ENCODE assay signal across 24 cellular contexts in the genomic region with DNA sequence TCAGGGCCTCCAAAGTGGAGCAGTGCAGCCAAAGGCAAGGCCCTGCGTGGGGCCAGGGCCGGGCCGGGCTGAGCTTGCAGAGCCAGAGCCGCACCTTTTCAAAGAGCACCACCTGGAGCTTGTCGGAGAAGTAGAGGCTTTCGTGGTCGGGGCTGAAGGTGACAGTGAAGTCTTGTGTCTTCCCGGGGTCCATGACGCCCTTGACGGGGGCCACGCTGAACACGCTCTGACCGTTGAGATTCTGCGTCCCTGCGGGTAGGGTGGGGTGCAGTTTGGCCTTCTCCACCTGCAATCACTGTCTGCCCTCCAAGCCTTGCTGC. TPM values are rescaled to one million over a fixed set of nuclear protein-coding genes. Genes with fewer than 3 reads are reported as not detected.
"Had no signal": no experiment of that assay in that cellular context is flagged by ENCODE, and none has a peak within 500 bp of the region (broad histone marks: within the 10 kb centered on the region; RNA-seq: fewer than 3 reads in every experiment).

No MANE protein-coding gene starts in this region.

- DNase-seq: activated CD4-positive, alpha-beta T cell treated with anti-CD3 and anti-CD28 coated beads for 4 hours; activated CD4-positive, alpha-beta T cell treated with anti-CD3 and anti-CD28 coated beads, Interleukin-2, amount 50 U/mL, for 4 hours; activated naive CD4-positive, alpha-beta T cell treated with Interleukin-2 at 50 U/mL for 16 hours; activated T-cell treated with anti-CD3 and anti-CD28 coated beads for 4 hours; activated T-cell treated with anti-CD3 and anti-CD28 coated beads, Interleukin-2, amount 50 U/mL, for 72 hours; anterior cingulate cortex; foreskin fibroblast; heart right ventricle; mammary epithelial cell; psoas muscle; stimulated activated CD4-positive, alpha-beta T cell treated with anti-CD3 and anti-CD28 coated beads, Interleukin-2, amount 100 ng/mL, for 48 hours; stimulated activated naive CD8-positive, alpha-beta T cell treated with anti-CD3 and anti-CD28 coated beads, Interleukin-15, Interleukin-2, amounts not matched to agents 100 U/mL and 50 U/mL, for 24 hours; uterus had no signal

- H3K27ac Mint-ChIP-seq: activated naive CD8-positive, alpha-beta T cell; activated T-cell treated with anti-CD3 and anti-CD28 coated beads, Interleukin-2, amount 50 U/mL, for 72 hours; nephron; type B pancreatic cell had no signal

- H3K36me3 Mint-ChIP-seq: activated naive CD8-positive, alpha-beta T cell; type B pancreatic cell had no signal

- H3K9me3 ChIP-seq: body of pancreas, heart right ventricle, ovary, psoas muscle, thoracic aorta, uterus had no signal

- H3K4me3 Mint-ChIP-seq: activated naive CD8-positive, alpha-beta T cell; activated T-cell treated with anti-CD3 and anti-CD28 coated beads, Interleukin-2, amount 50 U/mL, for 72 hours; nephron; type B pancreatic cell had no signal

- H3K4me3 ChIP-seq: body of pancreas, heart right ventricle, ovary, psoas muscle, thoracic aorta, uterus had no signal

- H3K27ac ChIP-seq: body of pancreas, heart right ventricle, ovary, psoas muscle, thoracic aorta, uterus, VCaP had no signal

- H3K27me3 Mint-ChIP-seq: activated naive CD8-positive, alpha-beta T cell; type B pancreatic cell had no signal

- H3K27me3 ChIP-seq: body of pancreas, heart right ventricle, ovary, uterus had no signal

- FAIRE-seq: colon, endothelial cell of umbilical vein had no signal

- H3K36me3 ChIP-seq: heart right ventricle, ovary, thoracic aorta, uterus had no signal

- H3K9me3 Mint-ChIP-seq: activated T-cell treated with anti-CD3 and anti-CD28 coated beads, Interleukin-2, amount 50 U/mL, for 72 hours; nephron; type B pancreatic cell had no signal

- H3K4me1 Mint-ChIP-seq: nephron had no signal

- ATAC-seq: activated T-cell treated with anti-CD3 and anti-CD28 coated beads, Interleukin-2, amount 50 U/mL, for 72 hours; body of pancreas; esophagus mucosa; heart right ventricle; psoas muscle; stimulated activated naive CD8-positive, alpha-beta T cell treated with anti-CD3 and anti-CD28 coated beads, Interleukin-15, Interleukin-2, amounts not matched to agents 100 U/mL and 50 U/mL, for 24 hours had no signal

RNA-seq across cellular contexts. Expression of a gene that starts 4.6 kb away (rescaled TPM):
- total RNA-seq: T-helper 1 cell treated with Interleukin-12 subunit alpha and Interleukin-12 subunit beta and Interleukin-4 antibody, amounts not matched to agents 30 ng/mL and 1 ng/mL, for 36 hours; thoracic aorta had no signal

RNA-seq across cellular contexts. Expression of a gene that starts 8.6 kb away (rescaled TPM):
- total RNA-seq: T-helper 1 cell treated with Interleukin-12 subunit alpha and Interleukin-12 subunit beta and Interleukin-4 antibody, amounts not matched to agents 30 ng/mL and 1 ng/mL, for 36 hours; thoracic aorta had no signal
